In genomic region chr6:4545929-4546328, GRCh38 we compare ENCODE assay signal across 1 cellular context.
TF ChIP-seq lines count a peak whose summit lies in the region.

No MANE protein-coding gene starts in this region.

TF ChIP-seq in H1, 55 proteins besides CTCF, POLR2A, EP300 and RAD21 (continued from another document):
- no peak for TF ChIP-seq SUZ12 (IDR thresholded peaks at IDR 0.05; ENCODE audit: low read length)
- TF ChIP-seq EGR1 (IDR thresholded peaks at IDR 0.05; ENCODE audit: borderline replicate concordance, low read depth, low read length): no peak
- TF ChIP-seq CREB1 (IDR thresholded peaks at IDR 0.05): no peak
- TF ChIP-seq HDAC2 (IDR thresholded peaks at IDR 0.05; ENCODE audit: borderline replicate concordance in 1 of 2, low read depth in 2 of 2, low read length in 2 of 2): no peak
- TF ChIP-seq MAX (IDR thresholded peaks at IDR 0.05): no peak
- no peak for TF ChIP-seq ATF2 (IDR thresholded peaks at IDR 0.05; ENCODE audit: low read length)
